Comparison of ENCODE assay signal across 7 cellular contexts in genomic region chr3:194985031-194985578, GRCh38.
DNase-seq lines count a peak whose midpoint lies in the region; ATAC-seq, FAIRE-seq and TF ChIP-seq lines count a peak whose summit lies in the region.

No MANE protein-coding gene starts in this region.

- H3K9me3 ChIP-seq in lower lobe of right lung: no peaks in the 10 kb centered on the region
- peaks cover 0 to 4% (median 0%) of the 10 kb centered on the region in 4 donors for H3K9me3 ChIP-seq in tibial nerve

- TF ChIP-seq POLR2A in tibial nerve (IDR thresholded peaks at IDR 0.05): no peak

- H3K4me1 ChIP-seq in lower lobe of right lung (no peaks in the 10 kb centered on the region), tibial nerve (peaks cover 0 to 10% (median 3%) of the 10 kb centered on the region in 4 donors)

- intact Hi-C loops in lower lobe of right lung (cut with DNase I): no loop called here

- H3K27me3 ChIP-seq in lower lobe of right lung (ENCODE audit: low read depth) (no peaks in the 10 kb centered on the region), tibial nerve (no peaks in the 10 kb centered on the region)

- H3K36me3 ChIP-seq in lower lobe of right lung: no peaks in the 10 kb centered on the region
- no peaks in the 10 kb centered on the region for H3K36me3 ChIP-seq in tibial nerve

- DNase-seq in MV-4-11 (lab: John Stamatoyannopoulos, UW) (peak; percentile 76), dermis blood vessel endothelial cell (peak; percentile 17), lower lobe of right lung (peak; percentile 78), tibial nerve (ENCODE audit: low spot score in 2 of 2) (peak; percentile 23 to 37), RCC 7860 (ENCODE audit: low spot score) (no peak)

- WGBS in tibial nerve, 2 donors: 36 to 38% methylated on average over 17 to 25 of the region's 33 CpGs

- no peak for TF ChIP-seq EP300 in tibial nerve (IDR thresholded peaks at IDR 0.05)

- ATAC-seq in lower lobe of right lung (peak; percentile 83 to 85), GM19452 (IDR thresholded peaks at IDR 0.05; ENCODE audit: unreplicated experiment) (no peak), HG03039 (IDR thresholded peaks at IDR 0.05; ENCODE audit: unreplicated experiment) (no peak)

- FAIRE-seq in RCC 7860 (lab: Jason Lieb, UNC): no peak

- TF ChIP-seq CTCF in lower lobe of right lung (IDR thresholded peaks at IDR 0.05) (peak; percentile 40), tibial nerve (IDR thresholded peaks at IDR 0.05) (peak in 3 of 5 experiments; percentile 5 to 33 (median 23))

- H3K4me3 ChIP-seq in lower lobe of right lung (peak overlapping the region; percentile 36), tibial nerve (peak overlapping the region in 2 of 4 donors; percentile 11 to 28)

- H3K27ac ChIP-seq in lower lobe of right lung (no peak overlapping the region), tibial nerve (no peak overlapping the region)

Comparison
In these comparisons a context has a peak if more than half of its experiments do, and no peak if none do; other contexts are left out.
1. ATAC-seq: peak in lower lobe of right lung (2 of 2); none in GM19452 (single experiment) and HG03039 (single experiment).